In genomic region chr1:119636500-119637089, GRCh38 we compare ENCODE assay signal across 15 cellular contexts.
"Had no signal": no experiment of that assay in that cellular context is flagged by ENCODE, and none has a peak within 500 bp of the region (broad histone marks: within the 10 kb centered on the region; RNA-seq: fewer than 3 reads in every experiment).

No MANE protein-coding gene starts in this region.

- H3K9me3 Mint-ChIP-seq: activated CD4-positive, alpha-beta memory T cell treated with anti-CD3 and anti-CD28 coated beads, Interleukin-2, amount 10 ng/mL, durations not matched to agents 7 days and 5 days; activated naive CD8-positive, alpha-beta T cell treated with anti-CD3 and anti-CD28 coated beads, Interleukin-2, amount 50 U/mL, for 24 hours; activated T-cell treated with anti-CD3 and anti-CD28 coated beads, Interleukin-2, amount 50 U/mL, for 72 hours had no signal

- H3K9me3 ChIP-seq: colonic mucosa, psoas muscle, testis had no signal

- H3K4me3 ChIP-seq: colonic mucosa, psoas muscle, testis had no signal

- ATAC-seq: activated naive CD8-positive, alpha-beta T cell treated with anti-CD3 and anti-CD28 coated beads, Interleukin-2, amount 50 U/mL, for 24 hours; left lobe of liver; psoas muscle; stimulated activated naive CD8-positive, alpha-beta T cell treated with anti-CD3 and anti-CD28 coated beads, Interleukin-15, Interleukin-2, amounts not matched to agents 100 U/mL and 50 U/mL, for 24 hours; T-helper 17 cell had no signal

- H3K36me3 ChIP-seq: colonic mucosa had no signal

- H3K27ac Mint-ChIP-seq: activated CD4-positive, alpha-beta memory T cell treated with anti-CD3 and anti-CD28 coated beads, Interleukin-2, amount 10 ng/mL, durations not matched to agents 7 days and 5 days; activated naive CD8-positive, alpha-beta T cell treated with anti-CD3 and anti-CD28 coated beads, Interleukin-2, amount 50 U/mL, for 24 hours; activated T-cell treated with anti-CD3 and anti-CD28 coated beads, Interleukin-2, amount 50 U/mL, for 72 hours; nephron progenitor cell; T-helper 17 cell had no signal

- H3K27ac ChIP-seq: colonic mucosa, testis had no signal

- H3K27me3 ChIP-seq: colonic mucosa, testis had no signal

- DNase-seq: activated CD4-positive, alpha-beta memory T cell treated with anti-CD3 and anti-CD28 coated beads, Interleukin-2, amount 10 ng/mL, durations not matched to agents 7 days and 5 days; activated naive CD4-positive, alpha-beta T cell; activated naive CD8-positive, alpha-beta T cell treated with anti-CD3 and anti-CD28 coated beads, Interleukin-2, amount 50 U/mL, for 24 hours; activated T-cell treated with anti-CD3 and anti-CD28 coated beads, Interleukin-2, amount 50 U/mL, for 72 hours; caudate nucleus; colonic mucosa; effector CD4-positive, alpha-beta T cell; nephron progenitor cell; psoas muscle; stimulated activated CD4-positive, alpha-beta T cell treated with anti-CD3 and anti-CD28 coated beads, Interleukin-2, amount 100 ng/mL, for 48 hours; stimulated activated CD8-positive, alpha-beta memory T cell treated with anti-CD3 and anti-CD28 coated beads, Interleukin-4, amount 100 ng/mL, for 48 hours; stimulated activated naive CD8-positive, alpha-beta T cell treated with anti-CD3 and anti-CD28 coated beads, Interleukin-15, Interleukin-2, amounts not matched to agents 100 U/mL and 50 U/mL, for 24 hours; T-helper 17 cell; testis had no signal
